In genomic region chr2:66889632-66889882, GRCh38 we compare ENCODE assay signal across 25 cellular contexts.
DNase-seq lines count a peak whose midpoint lies in the region; ATAC-seq and TF ChIP-seq lines count a peak whose summit lies in the region.
"Had no signal": no experiment of that assay in that cellular context is flagged by ENCODE, and none has a peak within 500 bp of the region (broad histone marks: within the 10 kb centered on the region; RNA-seq: fewer than 3 reads in every experiment).

No MANE protein-coding gene starts in this region.

- DNase-seq in MG63 (peak; percentile 14), fibroblast of lung (ENCODE audit: low read depth in 2 of 2) (no peak), osteoblast (ENCODE audit: insufficient read length, low spot score, missing footprints) (no peak), GM19238 (ENCODE audit: insufficient read length, low spot score) (no peak), H7 (no peak)
- DNase-seq in activated CD4-positive, CD25-positive, alpha-beta regulatory T cell (lab: John Stamatoyannopoulos, UW), result no peak
- DNase-seq: activated CD8-positive, alpha-beta memory T cell treated with anti-CD3 and anti-CD28 coated beads, Interleukin-2, amount 10 ng/mL, durations not matched to agents 7 days and 5 days; activated gamma-delta T cell treated with Interleukin-2 at 50 U/mL for 16 hours; activated T-cell treated with anti-CD3 and anti-CD28 coated beads, Interleukin-2, amount 50 U/mL, for 48 hours; C1 segment of cervical spinal cord; caudate nucleus; cortex of kidney; effector memory CD4-positive, alpha-beta T cell; erythroblast; head of caudate nucleus; left ventricle myocardium superior; midbrain; NCI-H1048; NCI-H1694; nephron progenitor cell; RPMI8226; stimulated activated naive CD4-positive, alpha-beta T cell had no signal

- H2AFZ ChIP-seq in fibroblast of lung (ENCODE audit: low read length) (no peak overlapping the region), osteoblast (ENCODE audit: low read length) (no peak overlapping the region)

- TF ChIP-seq CTCF in fibroblast of lung (conservative IDR thresholded peaks at IDR 0.05 in 1 of 2, IDR thresholded peaks at IDR 0.05 in 1 of 2; ENCODE audit: low read depth in 1 of 2, low read length in 2 of 2) (no peak), osteoblast (IDR thresholded peaks at IDR 0.05; ENCODE audit: extremely low read depth, low read depth, low read length) (no peak)

- ATAC-seq in HG03432 (IDR thresholded peaks at IDR 0.05; ENCODE audit: unreplicated experiment), result no peak
- ATAC-seq: activated CD8-positive, alpha-beta memory T cell treated with anti-CD3 and anti-CD28 coated beads, Interleukin-2, amount 10 ng/mL, durations not matched to agents 7 days and 5 days; WTC11 had no signal

- H3K4me1 ChIP-seq in fibroblast of lung (ENCODE audit: control insufficient read depth, extremely low read depth, insufficient read depth, low read length) (peaks cover 7% of the 10 kb centered on the region), osteoblast (ENCODE audit: insufficient read depth, low read length) (peaks cover 11% of the 10 kb centered on the region)

- no peaks in the 10 kb centered on the region for H3K36me3 ChIP-seq in MG63
- no peaks in the 10 kb centered on the region for H3K36me3 ChIP-seq in fibroblast of lung (ENCODE audit: control insufficient read depth, insufficient read depth, low read length)
- H3K36me3 ChIP-seq in osteoblast (ENCODE audit: insufficient read depth, low read length), result no peaks in the 10 kb centered on the region
- H3K36me3 ChIP-seq in H7 (replicated peaks; ENCODE audit: control insufficient read depth, insufficient read depth, low read length), result no peaks in the 10 kb centered on the region

- H3K79me2 ChIP-seq in fibroblast of lung (ENCODE audit: control insufficient read depth, insufficient read depth, low read length) (no peaks in the 10 kb centered on the region), osteoblast (ENCODE audit: insufficient read depth, low read length) (no peaks in the 10 kb centered on the region)

- peak overlapping the region; percentile 38 for H3K4me2 ChIP-seq in fibroblast of lung (ENCODE audit: extremely low read depth, insufficient read depth, low read length)
- no peak overlapping the region for H3K4me2 ChIP-seq in osteoblast (ENCODE audit: insufficient read depth, low read length)

- H3K27me3 ChIP-seq in MG63, result no peaks in the 10 kb centered on the region
- no peaks in the 10 kb centered on the region for H3K27me3 ChIP-seq in fibroblast of lung (ENCODE audit: control insufficient read depth, insufficient read depth, low read length)
- H3K27me3 ChIP-seq in osteoblast (ENCODE audit: insufficient read depth, low read length), result no peaks in the 10 kb centered on the region
- no peaks in the 10 kb centered on the region for H3K27me3 ChIP-seq in H7 (ENCODE audit: control insufficient read depth, insufficient read depth, low read length)

- H3K4me3 ChIP-seq in MG63 (no peak overlapping the region), fibroblast of lung (replicated peaks in 1 of 4; ENCODE audit: control extremely low read depth in 1 of 4, insufficient read depth in 1 of 4, low read depth in 3 of 4, low read length in 4 of 4) (no peak overlapping the region), osteoblast (ENCODE audit: insufficient read depth, low read length) (no peak overlapping the region), H7 (ENCODE audit: insufficient read depth, low read depth, low read length) (no peak overlapping the region)
- H3K4me3 ChIP-seq: skin epidermis had no signal

- H3K9ac ChIP-seq in fibroblast of lung (ENCODE audit: insufficient read depth, low read length), result no peak overlapping the region

- H3K9me3 ChIP-seq in MG63 (peaks cover under 1% of the 10 kb centered on the region), fibroblast of lung (ENCODE audit: control insufficient read depth, insufficient read depth, low read depth, low read length) (no peaks in the 10 kb centered on the region), osteoblast (ENCODE audit: low read depth, low read length) (no peaks in the 10 kb centered on the region)

- H3K27ac ChIP-seq in fibroblast of lung (ENCODE audit: insufficient read depth, low read length) (peak overlapping the region; percentile 75), osteoblast (ENCODE audit: low read depth, low read length) (peak overlapping the region; percentile 90)
- H3K27ac ChIP-seq: skin epidermis had no signal

- no peaks in the 10 kb centered on the region for H4K20me1 ChIP-seq in fibroblast of lung (ENCODE audit: control insufficient read depth, extremely low read depth, insufficient read depth, low read length)
- no peaks in the 10 kb centered on the region for H4K20me1 ChIP-seq in osteoblast (ENCODE audit: insufficient read depth, low read length)
